In the genomic region with DNA sequence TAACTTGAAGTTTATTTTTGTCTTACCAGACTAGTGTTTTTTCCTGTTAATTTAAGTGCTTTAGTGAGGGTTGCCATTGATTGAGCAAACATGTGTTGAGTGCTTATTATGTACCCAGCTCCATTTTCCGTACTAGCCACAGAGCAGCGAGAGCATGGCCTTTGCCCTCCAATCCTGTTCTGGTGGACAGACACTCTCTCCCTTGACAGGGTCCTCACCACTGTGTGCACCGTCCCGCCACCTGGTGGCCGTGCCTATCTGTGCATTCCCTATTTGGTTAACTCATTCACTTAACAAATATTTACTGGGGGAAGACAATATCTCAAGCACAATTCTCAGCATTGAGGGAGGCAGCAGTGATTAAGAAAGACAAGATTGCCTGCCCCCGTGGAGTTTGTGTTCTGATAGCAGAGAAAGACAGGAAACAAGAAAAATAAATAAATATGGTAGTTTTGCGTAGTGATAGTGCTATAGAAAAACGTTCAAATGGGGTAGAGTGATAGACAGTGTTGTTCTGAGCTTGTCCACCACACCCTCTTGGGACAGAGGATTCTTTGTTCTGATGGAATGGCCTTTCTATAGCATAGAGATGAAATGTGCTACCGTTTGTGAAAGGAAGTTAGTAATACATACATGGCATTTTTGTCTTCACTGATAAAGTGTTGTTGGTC, we compare ENCODE assay signal across 9 cellular contexts. TPM values are rescaled to one million over a fixed set of nuclear protein-coding genes. Genes with fewer than 3 reads are reported as not detected.
DNase-seq lines count a peak whose midpoint lies in the region; ATAC-seq and TF ChIP-seq lines count a peak whose summit lies in the region.
"Had no signal": no experiment of that assay in that cellular context is flagged by ENCODE, and none has a peak within 500 bp of the region (broad histone marks: within the 10 kb centered on the region; RNA-seq: fewer than 3 reads in every experiment).

No MANE protein-coding gene starts in this region.

- H3K4me3 Mint-ChIP-seq in chondrocyte (ENCODE audit: unreplicated experiment): no peak overlapping the region
- H3K4me3 Mint-ChIP-seq: IgD-negative memory B cell had no signal

- H3K27ac ChIP-seq in subcutaneous abdominal adipose tissue (ENCODE audit: low read depth, low read length): peak overlapping the region; percentile 38

- H3K36me3 Mint-ChIP-seq in chondrocyte (ENCODE audit: low read depth): no peaks in the 10 kb centered on the region
- H3K36me3 Mint-ChIP-seq: IgD-negative memory B cell had no signal

- no peaks in the 10 kb centered on the region for H3K9me3 ChIP-seq in BE2C
- H3K9me3 ChIP-seq in subcutaneous abdominal adipose tissue (ENCODE audit: control insufficient read depth in 5 of 5, low read length in 5 of 5): no peaks in the 10 kb centered on the region

- no peaks in the 10 kb centered on the region for H3K9me3 Mint-ChIP-seq in chondrocyte (ENCODE audit: low read depth)
- H3K9me3 Mint-ChIP-seq: IgD-negative memory B cell had no signal

- peak; percentile 43 for ATAC-seq in GM18868 (IDR thresholded peaks at IDR 0.05; ENCODE audit: unreplicated experiment)

- H3K27me3 ChIP-seq in BE2C (no peaks in the 10 kb centered on the region), subcutaneous abdominal adipose tissue (ENCODE audit: control insufficient read depth in 5 of 5, insufficient read depth in 4 of 5, low read length in 5 of 5) (no peaks in the 10 kb centered on the region)

- H3K4me1 Mint-ChIP-seq in chondrocyte (ENCODE audit: low read depth): peaks cover 35% of the 10 kb centered on the region
- H3K4me1 Mint-ChIP-seq: IgD-negative memory B cell had no signal

- no peak overlapping the region for H3K27ac Mint-ChIP-seq in chondrocyte (ENCODE audit: unreplicated experiment)
- H3K27ac Mint-ChIP-seq: IgD-negative memory B cell had no signal

- H3K4me3 ChIP-seq in BE2C (ENCODE audit: low read depth, low read length) (no peak overlapping the region), subcutaneous abdominal adipose tissue (ENCODE audit: low read depth in 1 of 5, low read length in 5 of 5) (no peak overlapping the region)

- no peak overlapping the region for H3K9ac ChIP-seq in subcutaneous abdominal adipose tissue (ENCODE audit: low read length in 5 of 5)

- H3K27me3 Mint-ChIP-seq in chondrocyte (ENCODE audit: low read depth): no peaks in the 10 kb centered on the region

- DNase-seq in BE2C (peak; percentile 41), HuH-7 (ENCODE audit: low spot score) (peak; percentile 84), T-helper 9 cell (peak; percentile 43), chondrocyte (ENCODE audit: low spot score) (no peak), medulla oblongata (ENCODE audit: extremely low spot score) (peak; percentile 42)
- no peak for DNase-seq in effector CD8-positive, alpha-beta T cell (lab: John Stamatoyannopoulos, UW)

- TF ChIP-seq CTCF in BE2C (IDR thresholded peaks at IDR 0.05; ENCODE audit: low read depth, low read length): peak; percentile 53
- TF ChIP-seq CTCF in chondrocyte (IDR thresholded peaks at IDR 0.05): peak; percentile 88

- H3K36me3 ChIP-seq in BE2C: no peaks in the 10 kb centered on the region
- no peaks in the 10 kb centered on the region for H3K36me3 ChIP-seq in subcutaneous abdominal adipose tissue (ENCODE audit: control insufficient read depth in 5 of 5, insufficient read depth in 5 of 5, low read length in 5 of 5)

- H3K4me1 ChIP-seq in BE2C: no peaks in the 10 kb centered on the region
- peaks cover 0 to 47% (median 3%) of the 10 kb centered on the region in 5 donors for H3K4me1 ChIP-seq in subcutaneous abdominal adipose tissue (ENCODE audit: control insufficient read depth in 5 of 5, insufficient read depth in 5 of 5, low read length in 5 of 5)

RNA-seq across cellular contexts. Expression of a gene that starts 13.0 kb away (rescaled TPM):
- 0.40 TPM for polyA plus RNA-seq in BE2C (2012; ENCODE audit: insufficient read depth, insufficient read length, low read depth)
- 28.1 to 49.3 TPM (median 45.1 TPM) in 3 replicates for total RNA-seq in chondrocyte

Comparison
In these comparisons a context has a peak if more than half of its experiments do, and no peak if none do; other contexts are left out.
1. DNase-seq: peak in BE2C (single experiment), HuH-7 (single experiment), T-helper 9 cell (single experiment) and medulla oblongata (single experiment); none in chondrocyte (single experiment) and effector CD8-positive, alpha-beta T cell (single experiment).